Comparison of ENCODE assay signal across 18 cellular contexts in genomic region chr10:28496017-28496416, GRCh38.
"Had no signal": no experiment of that assay in that cellular context is flagged by ENCODE, and none has a peak within 500 bp of the region (broad histone marks: within the 10 kb centered on the region; RNA-seq: fewer than 3 reads in every experiment).

No MANE protein-coding gene starts in this region.

- DNase-seq: cortex of kidney; effector memory CD8-positive, alpha-beta T cell; gastrocnemius medialis; lower lobe of right lung; natural killer cell; nucleus accumbens; ovary; stimulated activated CD4-positive, alpha-beta T cell treated with anti-CD3 and anti-CD28 coated beads, Interleukin-2, amount 100 ng/mL, for 24 hours; stimulated activated CD4-positive, alpha-beta T cell treated with anti-CD3 and anti-CD28 coated beads, Interleukin-4, amount 100 ng/mL, for 4 hours; stimulated activated naive B cell treated with anti-CD40 and anti-IgM and Interleukin-4, amounts not matched to agents 10 μg/mL and 1 μg/mL and 100 μg/mL, for 72 hours; stimulated activated naive CD8-positive, alpha-beta T cell treated with anti-CD3 and anti-CD28 coated beads, Interleukin-15, amount 100 ng/mL, for 72 hours; testis had no signal

- ATAC-seq: effector memory CD8-positive, alpha-beta T cell; gastrocnemius medialis; lower lobe of right lung; natural killer cell; sciatic nerve; stimulated activated naive B cell treated with anti-CD40 and anti-IgM and Interleukin-4, amounts not matched to agents 10 μg/mL and 1 μg/mL and 100 μg/mL, for 72 hours; stimulated activated naive CD8-positive, alpha-beta T cell treated with anti-CD3 and anti-CD28 coated beads, Interleukin-15, amount 100 ng/mL, for 72 hours had no signal

- H3K36me3 ChIP-seq: esophagus muscularis mucosa, gastrocnemius medialis, lower lobe of right lung, ovary, prostate gland, tibial nerve had no signal

- H3K27me3 ChIP-seq: esophagus muscularis mucosa, gastrocnemius medialis, ovary, testis, tibial nerve had no signal

- H3K4me1 ChIP-seq: gastrocnemius medialis, lower lobe of right lung, prostate gland, testis, tibial nerve had no signal

- H3K9me3 ChIP-seq: esophagus muscularis mucosa, gastrocnemius medialis, lower lobe of right lung, ovary, prostate gland, testis, tibial nerve had no signal

- H3K27ac ChIP-seq: epithelial cell of prostate, esophagus muscularis mucosa, gastrocnemius medialis, lower lobe of right lung, ovary, prostate gland, skin epidermis, testis, tibial nerve had no signal

- H3K4me3 ChIP-seq: esophagus muscularis mucosa, gastrocnemius medialis, lower lobe of right lung, ovary, prostate gland, skin epidermis, testis, tibial nerve had no signal
